In genomic region chr16:26598989-26599785, GRCh38 we compare ENCODE assay signal across 20 cellular contexts.
DNase-seq lines count a peak whose midpoint lies in the region; ATAC-seq and TF ChIP-seq lines count a peak whose summit lies in the region.
"Had no signal": no experiment of that assay in that cellular context is flagged by ENCODE, and none has a peak within 500 bp of the region (broad histone marks: within the 10 kb centered on the region; RNA-seq: fewer than 3 reads in every experiment).

No MANE protein-coding gene starts in this region.

- no peaks in the 10 kb centered on the region for H3K4me1 ChIP-seq in heart left ventricle
- H3K4me1 ChIP-seq: esophagus squamous epithelium, left ventricle myocardium inferior had no signal

- TF ChIP-seq CTCF in activated CD8-positive, alpha-beta T cell treated with anti-CD3 and anti-CD28 coated beads for 36 hours (IDR thresholded peaks at IDR 0.05), result no peak
- TF ChIP-seq CTCF in heart left ventricle (IDR thresholded peaks at IDR 0.05), result no peak

- H3K27me3 Mint-ChIP-seq in stimulated activated naive CD8-positive, alpha-beta T cell treated with anti-CD3 and anti-CD28 coated beads, Interleukin-15, Interleukin-2, amounts not matched to agents 100 ng/mL and 50 ng/mL, for 24 hours, result peaks cover 10% of the 10 kb centered on the region
- peaks cover 16% of the 10 kb centered on the region for H3K27me3 Mint-ChIP-seq in activated CD8-positive, alpha-beta T cell treated with anti-CD3 and anti-CD28 coated beads for 36 hours
- peaks cover 0 to 21% (median 13%) of the 10 kb centered on the region in 5 donors for H3K27me3 Mint-ChIP-seq in naive thymus-derived CD8-positive, alpha-beta T cell

- peaks cover 4% of the 10 kb centered on the region for H3K36me3 Mint-ChIP-seq in stimulated activated naive CD8-positive, alpha-beta T cell treated with anti-CD3 and anti-CD28 coated beads, Interleukin-15, Interleukin-2, amounts not matched to agents 100 ng/mL and 50 ng/mL, for 24 hours (ENCODE audit: low read depth)
- peaks cover 18% of the 10 kb centered on the region for H3K36me3 Mint-ChIP-seq in activated CD8-positive, alpha-beta T cell treated with anti-CD3 and anti-CD28 coated beads for 36 hours (ENCODE audit: low read depth)
- H3K36me3 Mint-ChIP-seq in naive thymus-derived CD8-positive, alpha-beta T cell, result no peaks in the 10 kb centered on the region
- H3K36me3 Mint-ChIP-seq: CD14-positive monocyte had no signal

- POLR2A ChIA-PET in activated CD8-positive, alpha-beta T cell treated with anti-CD3 and anti-CD28 coated beads for 36 hours (lab: Charles Lee), result interaction anchor here (0.6 kb wide), 1 partner anchor 1666 kb away, joined by 3 read pairs; no protein-coding TSS in a partner anchor
- POLR2A ChIA-PET in naive thymus-derived CD8-positive, alpha-beta T cell (lab: Charles Lee), result no interaction called here

- 65 to 72% (median 71%) methylated on average over 7 of the region's 7 CpGs for WGBS in heart left ventricle, 4 donors

- peak overlapping the region in 1 of 12 donors; percentile 70 for H3K27ac ChIP-seq in heart left ventricle
- H3K27ac ChIP-seq: left ventricle myocardium inferior, RWPE1 had no signal

- no peaks in the 10 kb centered on the region for H3K9me3 ChIP-seq in heart left ventricle
- H3K9me3 ChIP-seq: esophagus squamous epithelium, left ventricle myocardium inferior had no signal

- H3K4me3 Mint-ChIP-seq in stimulated activated naive CD8-positive, alpha-beta T cell treated with anti-CD3 and anti-CD28 coated beads, Interleukin-15, Interleukin-2, amounts not matched to agents 100 ng/mL and 50 ng/mL, for 24 hours, result peak overlapping the region; percentile 69
- H3K4me3 Mint-ChIP-seq in activated CD8-positive, alpha-beta T cell treated with anti-CD3 and anti-CD28 coated beads for 36 hours, result peak overlapping the region; percentile 62
- no peak overlapping the region for H3K4me3 Mint-ChIP-seq in naive thymus-derived CD8-positive, alpha-beta T cell
- H3K4me3 Mint-ChIP-seq: CD14-positive monocyte had no signal

- intact Hi-C loops in activated CD8-positive, alpha-beta T cell treated with anti-CD3 and anti-CD28 coated beads for 36 hours (cut with micrococcal nuclease), result no loop called here
- intact Hi-C loops in heart left ventricle (cut with DNase I), result no loop called here

- no peak for ATAC-seq in stimulated activated naive CD8-positive, alpha-beta T cell treated with anti-CD3 and anti-CD28 coated beads, Interleukin-15, Interleukin-2, amounts not matched to agents 100 U/mL and 50 U/mL, for 24 hours
- ATAC-seq in activated CD8-positive, alpha-beta T cell treated with anti-CD3 and anti-CD28 coated beads for 36 hours, result no peak
- ATAC-seq in heart left ventricle, result no peak
- no peak for ATAC-seq in naive thymus-derived CD8-positive, alpha-beta T cell

- DNase-seq in stimulated activated naive CD8-positive, alpha-beta T cell treated with anti-CD3 and anti-CD28 coated beads, Interleukin-15, Interleukin-2, amounts not matched to agents 100 U/mL and 50 U/mL, for 24 hours, result no peak
- DNase-seq in activated CD8-positive, alpha-beta T cell treated with anti-CD3 and anti-CD28 coated beads for 36 hours, result peak; percentile 42
- DNase-seq in iPS DF 19.7 (ENCODE audit: low read depth, low spot score) (peak; percentile 82), heart left ventricle (no peak), GM19240 (ENCODE audit: insufficient read length, low spot score) (no peak), NCI-H2107 treated with DMSO at 0.1 percent for 48 hours (lab: John Stamatoyannopoulos, UW; ENCODE audit: unreplicated experiment) (no peak)
- no peak for DNase-seq in naive thymus-derived CD8-positive, alpha-beta T cell
- DNase-seq: activated CD4-positive, alpha-beta T cell treated with anti-CD3 and anti-CD28 coated beads, Interleukin-2, amount 50 U/mL, for 4 hours; cerebellar nuclear complex; DMS79; effector CD4-positive, alpha-beta T cell; esophagus squamous epithelium; left ventricle myocardium inferior; NCI-H1105; NCI-H510A treated with DMSO at 0.1 percent for 48 hours; stimulated activated CD4-positive, alpha-beta T cell treated with anti-CD3 and anti-CD28 coated beads, Interleukin-4, amount 100 ng/mL, for 24 hours had no signal

- CTCF ChIA-PET in activated CD8-positive, alpha-beta T cell treated with anti-CD3 and anti-CD28 coated beads for 36 hours (lab: Charles Lee), result no interaction called here

- TF ChIP-seq POLR2A in heart left ventricle (IDR thresholded peaks at IDR 0.05), result no peak

- peaks cover 0 to 9% (median 0%) of the 10 kb centered on the region in 9 donors for H3K27me3 ChIP-seq in heart left ventricle
- H3K27me3 ChIP-seq: esophagus squamous epithelium had no signal

- peaks cover 8% of the 10 kb centered on the region for H3K9me3 Mint-ChIP-seq in stimulated activated naive CD8-positive, alpha-beta T cell treated with anti-CD3 and anti-CD28 coated beads, Interleukin-15, Interleukin-2, amounts not matched to agents 100 ng/mL and 50 ng/mL, for 24 hours
- peaks cover 12% of the 10 kb centered on the region for H3K9me3 Mint-ChIP-seq in activated CD8-positive, alpha-beta T cell treated with anti-CD3 and anti-CD28 coated beads for 36 hours
- H3K9me3 Mint-ChIP-seq in naive thymus-derived CD8-positive, alpha-beta T cell, result peaks cover 0 to 4% (median 0%) of the 10 kb centered on the region in 9 donors
- H3K9me3 Mint-ChIP-seq: CD14-positive monocyte had no signal

- H3K4me1 Mint-ChIP-seq in stimulated activated naive CD8-positive, alpha-beta T cell treated with anti-CD3 and anti-CD28 coated beads, Interleukin-15, Interleukin-2, amounts not matched to agents 100 ng/mL and 50 ng/mL, for 24 hours (ENCODE audit: low read depth), result peaks cover 41% of the 10 kb centered on the region
- peaks cover 54% of the 10 kb centered on the region for H3K4me1 Mint-ChIP-seq in activated CD8-positive, alpha-beta T cell treated with anti-CD3 and anti-CD28 coated beads for 36 hours (ENCODE audit: low read depth)
- H3K4me1 Mint-ChIP-seq in naive thymus-derived CD8-positive, alpha-beta T cell, result peaks cover 2 to 10% (median 8%) of the 10 kb centered on the region in 4 donors
- H3K4me1 Mint-ChIP-seq: CD14-positive monocyte had no signal

- H3K27ac Mint-ChIP-seq in stimulated activated naive CD8-positive, alpha-beta T cell treated with anti-CD3 and anti-CD28 coated beads, Interleukin-15, Interleukin-2, amounts not matched to agents 100 ng/mL and 50 ng/mL, for 24 hours, result peak overlapping the region; percentile 96
- H3K27ac Mint-ChIP-seq in activated CD8-positive, alpha-beta T cell treated with anti-CD3 and anti-CD28 coated beads for 36 hours, result peak overlapping the region; percentile 92
- peak overlapping the region in 3 of 10 donors; percentile 19 to 39 (median 36) for H3K27ac Mint-ChIP-seq in naive thymus-derived CD8-positive, alpha-beta T cell
- H3K27ac Mint-ChIP-seq: CD14-positive monocyte had no signal

- no peak overlapping the region for H3K4me3 ChIP-seq in heart left ventricle
- H3K4me3 ChIP-seq: esophagus squamous epithelium, left ventricle myocardium inferior, smooth muscle cell had no signal

- H3K36me3 ChIP-seq in heart left ventricle, result no peaks in the 10 kb centered on the region
- H3K36me3 ChIP-seq: esophagus squamous epithelium, left ventricle myocardium inferior had no signal

Comparison
In these comparisons a context has a peak if more than half of its experiments do, and no peak if none do; other contexts are left out.
1. H3K4me3 Mint-ChIP-seq: peak in stimulated activated naive CD8-positive, alpha-beta T cell treated with anti-CD3 and anti-CD28 coated beads, Interleukin-15, Interleukin-2, amounts not matched to agents 100 ng/mL and 50 ng/mL, for 24 hours (single experiment) and activated CD8-positive, alpha-beta T cell treated with anti-CD3 and anti-CD28 coated beads for 36 hours (single experiment); none in naive thymus-derived CD8-positive, alpha-beta T cell (0 of 10).
2. DNase-seq: peak in activated CD8-positive, alpha-beta T cell treated with anti-CD3 and anti-CD28 coated beads for 36 hours (single experiment) and iPS DF 19.7 (single experiment); none in stimulated activated naive CD8-positive, alpha-beta T cell treated with anti-CD3 and anti-CD28 coated beads, Interleukin-15, Interleukin-2, amounts not matched to agents 100 U/mL and 50 U/mL, for 24 hours (single experiment), heart left ventricle (0 of 5), naive thymus-derived CD8-positive, alpha-beta T cell (0 of 10), GM19240 (single experiment) and NCI-H2107 treated with DMSO at 0.1 percent for 48 hours (single experiment).